In genomic region chr13:95918860-95919259, GRCh38 we compare ENCODE assay signal across 40 cellular contexts.
"Had no signal": no experiment of that assay in that cellular context is flagged by ENCODE, and none has a peak within 500 bp of the region (broad histone marks: within the 10 kb centered on the region; RNA-seq: fewer than 3 reads in every experiment).

No MANE protein-coding gene starts in this region.

- H3K9me3 Mint-ChIP-seq: activated naive CD4-positive, alpha-beta T cell treated with anti-CD3 and anti-CD28 coated beads for 36 hours; activated naive CD8-positive, alpha-beta T cell treated with anti-CD3 and anti-CD28 coated beads for 36 hours; activated naive CD8-positive, alpha-beta T cell treated with anti-CD3 and anti-CD28 coated beads, Interleukin-2, amount 10 ng/mL, durations not matched to agents 7 days and 5 days; activated naive CD8-positive, alpha-beta T cell treated with anti-CD3 and anti-CD28 coated beads, Interleukin-2, amount 50 U/mL, for 24 hours; central memory CD8-positive, alpha-beta T cell had no signal

- FAIRE-seq: astrocyte, bronchial epithelial cell had no signal

- H3K27ac Mint-ChIP-seq: activated naive CD4-positive, alpha-beta T cell treated with anti-CD3 and anti-CD28 coated beads for 36 hours; activated naive CD4-positive, alpha-beta T cell treated with anti-CD3 and anti-CD28 coated beads, Interleukin-2, amount 10 ng/mL, durations not matched to agents 7 days and 5 days; activated naive CD4-positive, alpha-beta T cell treated with anti-CD3 and anti-CD28 coated beads, Interleukin-2, amount 50 U/mL, for 24 hours; activated naive CD4-positive, alpha-beta T cell treated with anti-CD3 and anti-CD28 coated beads, Interleukin-2, amount 50 U/mL, for 72 hours; activated naive CD8-positive, alpha-beta T cell; activated naive CD8-positive, alpha-beta T cell treated with anti-CD3 and anti-CD28 coated beads for 36 hours; activated naive CD8-positive, alpha-beta T cell treated with anti-CD3 and anti-CD28 coated beads, Interleukin-2, amount 10 ng/mL, durations not matched to agents 7 days and 5 days; activated naive CD8-positive, alpha-beta T cell treated with anti-CD3 and anti-CD28 coated beads, Interleukin-2, amount 50 U/mL, for 24 hours; activated T-cell treated with anti-CD3 and anti-CD28 coated beads, Interleukin-2, amount 50 U/mL, for 24 hours; activated T-cell treated with anti-CD3 and anti-CD28 coated beads, Interleukin-2, amount 50 U/mL, for 72 hours; activated T-helper 1 cell treated with anti-CD3 and anti-CD28 coated beads, Interleukin-12 subunit alpha, Interleukin-12 subunit beta, Interleukin-2, Interleukin-4 antibody, amounts not matched to agents 30 ng/mL and 10 ng/mL and 1 ng/mL, durations not matched to agents 14 hours and 24 hours and 36 hours; activated T-helper 17 cell treated with anti-CD3 and anti-CD28 coated beads, Interleukin-2, amount 50 U/mL, for 72 hours; activated T-helper 2 cell treated with anti-CD3 and anti-CD28 coated beads, Interferon-gamma antibody, Interleukin-2, Interleukin-4, amounts not matched to agents 10 μg/mL and 5 μg/mL and 100 μg/mL, durations not matched to agents 14 hours and 24 hours and 36 hours; brain had no signal

- H3K36me3 Mint-ChIP-seq: activated naive CD4-positive, alpha-beta T cell treated with anti-CD3 and anti-CD28 coated beads, Interleukin-2, amount 10 ng/mL, durations not matched to agents 7 days and 5 days; activated naive CD4-positive, alpha-beta T cell treated with anti-CD3 and anti-CD28 coated beads, Interleukin-2, amount 50 U/mL, for 24 hours; activated naive CD8-positive, alpha-beta T cell; activated naive CD8-positive, alpha-beta T cell treated with anti-CD3 and anti-CD28 coated beads for 36 hours; activated naive CD8-positive, alpha-beta T cell treated with anti-CD3 and anti-CD28 coated beads, Interleukin-2, amount 10 ng/mL, durations not matched to agents 7 days and 5 days had no signal

- H3K4me1 ChIP-seq: adrenal gland, ascending aorta, body of pancreas, breast epithelium had no signal

- DNase-seq: activated effector memory CD4-positive, alpha-beta T cell treated with anti-CD3 and anti-CD28 coated beads, Interleukin-2, amount 50 U/mL, for 16 hours; activated effector memory CD4-positive, alpha-beta T cell treated with Interleukin-2 at 50 U/mL for 16 hours; activated gamma-delta T cell; activated gamma-delta T cell treated with Interleukin-2 at 50 U/mL for 16 hours; activated naive CD4-positive, alpha-beta T cell; activated naive CD4-positive, alpha-beta T cell treated with anti-CD3 and anti-CD28 coated beads for 36 hours; activated naive CD4-positive, alpha-beta T cell treated with anti-CD3 and anti-CD28 coated beads, Interleukin-2, amount 10 ng/mL, durations not matched to agents 7 days and 5 days; activated naive CD4-positive, alpha-beta T cell treated with anti-CD3 and anti-CD28 coated beads, Interleukin-2, amount 50 U/mL, for 16 hours; activated naive CD4-positive, alpha-beta T cell treated with Interleukin-2 at 50 U/mL for 16 hours; activated naive CD8-positive, alpha-beta T cell treated with anti-CD3 and anti-CD28 coated beads for 36 hours; activated naive CD8-positive, alpha-beta T cell treated with anti-CD3 and anti-CD28 coated beads, Interleukin-2, amount 10 ng/mL, durations not matched to agents 7 days and 5 days; activated naive CD8-positive, alpha-beta T cell treated with anti-CD3 and anti-CD28 coated beads, Interleukin-2, amount 50 U/mL, for 24 hours; activated T-cell treated with anti-CD3 and anti-CD28 coated beads, Interleukin-2, amount 50 U/mL, for 1 hour; activated T-cell treated with anti-CD3 and anti-CD28 coated beads, Interleukin-2, amount 50 U/mL, for 24 hours; activated T-cell treated with anti-CD3 and anti-CD28 coated beads, Interleukin-2, amount 50 U/mL, for 4 hours; activated T-cell treated with anti-CD3 and anti-CD28 coated beads, Interleukin-2, amount 50 U/mL, for 48 hours; activated T-cell treated with anti-CD3 and anti-CD28 coated beads, Interleukin-2, amount 50 U/mL, for 72 hours; adrenal gland; amniotic stem cell; amygdala; anterior cingulate cortex; aorta; body of pancreas; brain microvascular endothelial cell; caudate nucleus; central memory CD4-positive, alpha-beta T cell; cerebellar nuclear complex had no signal

- H3K9me3 ChIP-seq: adrenal gland, ascending aorta, body of pancreas, breast epithelium had no signal

- H3K27me3 Mint-ChIP-seq: activated naive CD4-positive, alpha-beta T cell treated with anti-CD3 and anti-CD28 coated beads, Interleukin-2, amount 10 ng/mL, durations not matched to agents 7 days and 5 days; activated naive CD8-positive, alpha-beta T cell; activated naive CD8-positive, alpha-beta T cell treated with anti-CD3 and anti-CD28 coated beads for 36 hours; activated naive CD8-positive, alpha-beta T cell treated with anti-CD3 and anti-CD28 coated beads, Interleukin-2, amount 10 ng/mL, durations not matched to agents 7 days and 5 days; activated naive CD8-positive, alpha-beta T cell treated with anti-CD3 and anti-CD28 coated beads, Interleukin-2, amount 50 U/mL, for 24 hours; activated T-cell treated with anti-CD3 and anti-CD28 coated beads, Interleukin-2, amount 50 U/mL, for 24 hours; activated T-helper 17 cell treated with anti-CD3 and anti-CD28 coated beads, Interleukin-2, amount 50 U/mL, for 72 hours; brain; central memory CD8-positive, alpha-beta T cell had no signal

- H3K27me3 ChIP-seq: adrenal gland, ascending aorta, body of pancreas, brain microvascular endothelial cell, breast epithelium, cardiac muscle cell had no signal

- H3K4me3 Mint-ChIP-seq: activated naive CD4-positive, alpha-beta T cell treated with anti-CD3 and anti-CD28 coated beads for 36 hours; activated naive CD4-positive, alpha-beta T cell treated with anti-CD3 and anti-CD28 coated beads, Interleukin-2, amount 10 ng/mL, durations not matched to agents 7 days and 5 days; activated naive CD4-positive, alpha-beta T cell treated with anti-CD3 and anti-CD28 coated beads, Interleukin-2, amount 50 U/mL, for 24 hours; activated naive CD8-positive, alpha-beta T cell; activated naive CD8-positive, alpha-beta T cell treated with anti-CD3 and anti-CD28 coated beads for 36 hours; activated naive CD8-positive, alpha-beta T cell treated with anti-CD3 and anti-CD28 coated beads, Interleukin-2, amount 10 ng/mL, durations not matched to agents 7 days and 5 days; activated naive CD8-positive, alpha-beta T cell treated with anti-CD3 and anti-CD28 coated beads, Interleukin-2, amount 50 U/mL, for 24 hours; activated T-cell treated with anti-CD3 and anti-CD28 coated beads, Interleukin-2, amount 50 U/mL, for 24 hours; activated T-cell treated with anti-CD3 and anti-CD28 coated beads, Interleukin-2, amount 50 U/mL, for 4 hours; activated T-cell treated with anti-CD3 and anti-CD28 coated beads, Interleukin-2, amount 50 U/mL, for 72 hours; activated T-helper 1 cell treated with anti-CD3 and anti-CD28 coated beads, Interleukin-12 subunit alpha, Interleukin-12 subunit beta, Interleukin-2, Interleukin-4 antibody, amounts not matched to agents 30 ng/mL and 10 ng/mL and 1 ng/mL, durations not matched to agents 14 hours and 24 hours and 36 hours; activated T-helper 17 cell treated with anti-CD3 and anti-CD28 coated beads, Interleukin-2, amount 50 U/mL, for 72 hours; brain; central memory CD8-positive, alpha-beta T cell had no signal

- H3K4me1 Mint-ChIP-seq: activated naive CD4-positive, alpha-beta T cell treated with anti-CD3 and anti-CD28 coated beads, Interleukin-2, amount 10 ng/mL, durations not matched to agents 7 days and 5 days; activated naive CD4-positive, alpha-beta T cell treated with anti-CD3 and anti-CD28 coated beads, Interleukin-2, amount 50 U/mL, for 24 hours; activated naive CD8-positive, alpha-beta T cell treated with anti-CD3 and anti-CD28 coated beads for 36 hours; activated naive CD8-positive, alpha-beta T cell treated with anti-CD3 and anti-CD28 coated beads, Interleukin-2, amount 10 ng/mL, durations not matched to agents 7 days and 5 days; activated naive CD8-positive, alpha-beta T cell treated with anti-CD3 and anti-CD28 coated beads, Interleukin-2, amount 50 U/mL, for 24 hours; activated T-helper 17 cell treated with anti-CD3 and anti-CD28 coated beads, Interleukin-2, amount 50 U/mL, for 72 hours; brain; central memory CD8-positive, alpha-beta T cell had no signal

- H3K36me3 ChIP-seq: adrenal gland, brain microvascular endothelial cell, breast epithelium, cardiac muscle cell had no signal

- H3K4me3 ChIP-seq: adrenal gland, ascending aorta, body of pancreas, breast epithelium, cardiac muscle cell had no signal

- ATAC-seq: activated naive CD4-positive, alpha-beta T cell treated with anti-CD3 and anti-CD28 coated beads, Interleukin-2, amount 50 U/mL, for 72 hours; activated naive CD8-positive, alpha-beta T cell treated with anti-CD3 and anti-CD28 coated beads, Interleukin-2, amount 50 U/mL, for 24 hours; activated T-cell treated with anti-CD3 and anti-CD28 coated beads, Interleukin-2, amount 50 U/mL, for 4 hours; activated T-cell treated with anti-CD3 and anti-CD28 coated beads, Interleukin-2, amount 50 U/mL, for 72 hours; activated T-helper 17 cell treated with anti-CD3 and anti-CD28 coated beads, Interleukin-2, amount 50 U/mL, for 72 hours; body of pancreas had no signal

- H3K27ac ChIP-seq: adrenal gland, ascending aorta, body of pancreas, brain microvascular endothelial cell, breast epithelium, cardiac muscle cell had no signal
